Comparison of ENCODE assay signal across 7 cellular contexts in genomic region chr6:76843376-76843775, GRCh38.
"Had no signal": no experiment of that assay in that cellular context is flagged by ENCODE, and none has a peak within 500 bp of the region (broad histone marks: within the 10 kb centered on the region; RNA-seq: fewer than 3 reads in every experiment).

No MANE protein-coding gene starts in this region.

- ATAC-seq: HCT116, HepG2 had no signal

- H3K4me1 Mint-ChIP-seq: IgD-negative memory B cell had no signal

- DNase-seq: GM23248, GOT3, H7, HFFc6 had no signal

- H3K27me3 Mint-ChIP-seq: IgD-negative memory B cell had no signal

- H3K27ac Mint-ChIP-seq: HFFc6, IgD-negative memory B cell had no signal

- H3K4me3 Mint-ChIP-seq: HFFc6, IgD-negative memory B cell had no signal

- H3K36me3 Mint-ChIP-seq: IgD-negative memory B cell had no signal
